1 cellular context compared by ENCODE assay signal in the genomic region with DNA sequence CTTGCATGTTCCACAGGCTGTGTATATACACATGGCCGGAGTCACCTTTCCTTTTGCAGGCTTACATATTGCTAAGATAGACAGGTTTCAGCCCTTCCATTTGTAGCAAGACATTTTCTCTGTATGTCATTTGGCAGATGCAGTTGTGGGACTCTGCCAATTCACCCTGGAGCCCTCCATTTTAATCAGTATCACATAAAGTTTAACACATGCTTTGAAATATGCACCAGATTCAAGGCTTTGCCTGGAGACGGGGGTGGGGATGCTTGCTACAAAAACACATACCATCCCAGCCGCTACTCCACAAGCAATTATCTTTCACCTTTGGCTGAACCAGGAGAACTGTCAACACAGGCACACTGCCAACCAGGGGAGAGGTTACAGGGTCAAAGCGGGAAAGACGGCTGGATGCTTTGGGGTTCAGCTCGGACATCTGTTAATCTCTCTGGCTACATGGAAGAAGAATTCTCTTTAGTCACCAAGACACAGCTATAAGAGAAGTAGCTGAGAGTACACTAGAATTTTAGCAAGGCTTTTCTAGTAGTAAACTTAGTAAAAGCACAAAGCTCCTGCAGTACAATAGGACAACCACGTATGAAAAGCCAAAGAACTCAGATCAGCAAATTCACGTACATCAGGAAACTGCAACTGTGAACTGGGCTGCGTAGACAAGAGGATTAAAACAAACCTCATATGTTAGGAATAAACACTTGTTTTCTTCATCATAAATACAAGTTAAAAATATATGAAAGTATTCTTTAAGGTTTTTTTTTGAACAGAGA.
TF ChIP-seq lines count a peak whose summit lies in the region.

No MANE protein-coding gene starts in this region.

TF ChIP-seq in HepG2, 621 proteins besides CTCF, POLR2A, EP300 and RAD21 (continued from another document and continues in another):
- TF ChIP-seq, protein P1, sequence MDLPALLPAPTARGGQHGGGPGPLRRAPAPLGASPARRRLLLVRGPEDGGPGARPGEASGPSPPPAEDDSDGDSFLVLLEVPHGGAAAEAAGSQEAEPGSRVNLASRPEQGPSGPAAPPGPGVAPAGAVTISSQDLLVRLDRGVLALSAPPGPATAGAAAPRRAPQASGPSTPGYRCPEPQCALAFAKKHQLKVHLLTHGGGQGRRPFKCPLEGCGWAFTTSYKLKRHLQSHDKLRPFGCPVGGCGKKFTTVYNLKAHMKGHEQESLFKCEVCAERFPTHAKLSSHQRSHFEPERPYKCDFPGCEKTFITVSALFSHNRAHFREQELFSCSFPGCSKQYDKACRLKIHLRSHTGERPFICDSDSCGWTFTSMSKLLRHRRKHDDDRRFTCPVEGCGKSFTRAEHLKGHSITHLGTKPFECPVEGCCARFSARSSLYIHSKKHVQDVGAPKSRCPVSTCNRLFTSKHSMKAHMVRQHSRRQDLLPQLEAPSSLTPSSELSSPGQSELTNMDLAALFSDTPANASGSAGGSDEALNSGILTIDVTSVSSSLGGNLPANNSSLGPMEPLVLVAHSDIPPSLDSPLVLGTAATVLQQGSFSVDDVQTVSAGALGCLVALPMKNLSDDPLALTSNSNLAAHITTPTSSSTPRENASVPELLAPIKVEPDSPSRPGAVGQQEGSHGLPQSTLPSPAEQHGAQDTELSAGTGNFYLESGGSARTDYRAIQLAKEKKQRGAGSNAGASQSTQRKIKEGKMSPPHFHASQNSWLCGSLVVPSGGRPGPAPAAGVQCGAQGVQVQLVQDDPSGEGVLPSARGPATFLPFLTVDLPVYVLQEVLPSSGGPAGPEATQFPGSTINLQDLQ (CRISPR knock-in tag; IDR thresholded peaks at IDR 0.05): no peak
- TF ChIP-seq FOXA3 (CRISPR knock-in tag; IDR thresholded peaks at IDR 0.05) (peak; percentile 97), ZNF124 (CRISPR knock-in tag; IDR thresholded peaks at IDR 0.05) (peak; percentile 70; the same call in 1 of the 2 replicates), HOXA7 (CRISPR knock-in tag; IDR thresholded peaks at IDR 0.05) (no peak), ESRRA (CRISPR knock-in tag; IDR thresholded peaks at IDR 0.05; ENCODE audit: low read depth) (peak; percentile 93), ZNF816 (CRISPR knock-in tag; IDR thresholded peaks at IDR 0.05; ENCODE audit: borderline replicate concordance) (no peak), ETV5 (CRISPR knock-in tag; IDR thresholded peaks at IDR 0.05; ENCODE audit: borderline replicate concordance) (no peak), SOX13 (IDR thresholded peaks at IDR 0.05) (peak; percentile 72; the same call in 1 of the 2 replicates), SOX13 (CRISPR knock-in tag; conservative IDR thresholded peaks at IDR 0.05 in 1 of 2, IDR thresholded peaks at IDR 0.05 in 1 of 2) (peak in 1 of 2 experiments; percentile 91; a peak in 2 of 4 replicates), MAFK (conservative IDR thresholded peaks at IDR 0.05 in 1 of 2, IDR thresholded peaks at IDR 0.05 in 1 of 2; ENCODE audit: low read length in 2 of 2) (peak; percentile 28 to 45; a peak in 3 of 4 replicates), NR2F1 (CRISPR knock-in tag; IDR thresholded peaks at IDR 0.05) (peak; percentile 91 to 93), ZKSCAN8 (CRISPR knock-in tag; IDR thresholded peaks at IDR 0.05; ENCODE audit: borderline replicate concordance) (peak; percentile 63; the same call in 1 of the 2 replicates), ZNF709 (CRISPR knock-in tag; IDR thresholded peaks at IDR 0.05) (0 out of 2 replicates have a peak, but pooled peaks have one; percentile 38), ZC3H13 (CRISPR knock-in tag; IDR thresholded peaks at IDR 0.05) (no peak), PAF1 (CRISPR knock-in tag; IDR thresholded peaks at IDR 0.05) (no peak), PPARG (CRISPR knock-in tag; conservative IDR thresholded peaks at IDR 0.05) (peak; percentile 100), KAT8 (CRISPR knock-in tag; IDR thresholded peaks at IDR 0.05) (peak; percentile 53; the same call in 1 of the 2 replicates), ZFP36L1 (CRISPR knock-in tag; IDR thresholded peaks at IDR 0.05) (0 out of 2 replicates have a peak, but pooled peaks have one; percentile 48), HOXA3 (CRISPR knock-in tag; IDR thresholded peaks at IDR 0.05) (peak; percentile 78), PHB2 (IDR thresholded peaks at IDR 0.05; ENCODE audit: partially characterized antibody) (no peak), PCBP2 (optimal IDR thresholded peaks at IDR 0.05; ENCODE audit: low read depth, low read length, poor library complexity, severe bottlenecking) (no peak), ARNT (IDR thresholded peaks at IDR 0.05) (no peak), FOXJ3 (CRISPR knock-in tag; IDR thresholded peaks at IDR 0.05; ENCODE audit: borderline replicate concordance) (peak; percentile 81; the same call in 1 of the 2 replicates), POLR2G (IDR thresholded peaks at IDR 0.05; ENCODE audit: low read depth, low read length) (no peak), ZBTB1 (CRISPR knock-in tag; IDR thresholded peaks at IDR 0.05; ENCODE audit: borderline replicate concordance) (no peak), ZNF619 (CRISPR knock-in tag; IDR thresholded peaks at IDR 0.05) (no peak), ZNF549 (CRISPR knock-in tag; IDR thresholded peaks at IDR 0.05) (no peak), GABPA (IDR thresholded peaks at IDR 0.05; ENCODE audit: low read depth, low read length) (no peak), GABPA (CRISPR knock-in tag; IDR thresholded peaks at IDR 0.05; ENCODE audit: low read depth) (peak; percentile 17; the same call in 1 of the 2 replicates), THYN1 (CRISPR knock-in tag; IDR thresholded peaks at IDR 0.05; ENCODE audit: borderline replicate concordance, low read depth) (no peak), RBFOX2 (IDR thresholded peaks at IDR 0.05; ENCODE audit: low read depth, low read length) (no peak), ZNF713 (CRISPR knock-in tag; IDR thresholded peaks at IDR 0.05) (no peak), CREB1 (IDR thresholded peaks at IDR 0.05) (no peak), CREB1 (CRISPR knock-in tag; IDR thresholded peaks at IDR 0.05) (no peak), ZNF3 (CRISPR knock-in tag; IDR thresholded peaks at IDR 0.05) (no peak)
- TF ChIP-seq, protein P2, sequence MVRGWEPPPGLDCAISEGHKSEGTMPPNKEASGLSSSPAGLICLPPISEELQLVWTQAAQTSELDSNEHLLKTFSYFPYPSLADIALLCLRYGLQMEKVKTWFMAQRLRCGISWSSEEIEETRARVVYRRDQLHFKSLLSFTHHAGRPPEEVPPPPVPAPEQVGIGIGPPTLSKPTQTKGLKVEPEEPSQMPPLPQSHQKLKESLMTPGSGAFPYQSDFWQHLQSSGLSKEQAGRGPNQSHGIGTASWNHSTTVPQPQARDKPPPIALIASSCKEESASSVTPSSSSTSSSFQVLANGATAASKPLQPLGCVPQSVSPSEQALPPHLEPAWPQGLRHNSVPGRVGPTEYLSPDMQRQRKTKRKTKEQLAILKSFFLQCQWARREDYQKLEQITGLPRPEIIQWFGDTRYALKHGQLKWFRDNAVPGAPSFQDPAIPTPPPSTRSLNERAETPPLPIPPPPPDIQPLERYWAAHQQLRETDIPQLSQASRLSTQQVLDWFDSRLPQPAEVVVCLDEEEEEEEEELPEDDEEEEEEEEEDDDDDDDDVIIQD (CRISPR knock-in tag; IDR thresholded peaks at IDR 0.05; ENCODE audit: low read depth): peak; percentile 76
- TF ChIP-seq, protein P3, sequence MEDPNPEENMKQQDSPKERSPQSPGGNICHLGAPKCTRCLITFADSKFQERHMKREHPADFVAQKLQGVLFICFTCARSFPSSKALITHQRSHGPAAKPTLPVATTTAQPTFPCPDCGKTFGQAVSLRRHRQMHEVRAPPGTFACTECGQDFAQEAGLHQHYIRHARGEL (CRISPR knock-in tag; IDR thresholded peaks at IDR 0.05): no peak
- TF ChIP-seq, protein P4, sequence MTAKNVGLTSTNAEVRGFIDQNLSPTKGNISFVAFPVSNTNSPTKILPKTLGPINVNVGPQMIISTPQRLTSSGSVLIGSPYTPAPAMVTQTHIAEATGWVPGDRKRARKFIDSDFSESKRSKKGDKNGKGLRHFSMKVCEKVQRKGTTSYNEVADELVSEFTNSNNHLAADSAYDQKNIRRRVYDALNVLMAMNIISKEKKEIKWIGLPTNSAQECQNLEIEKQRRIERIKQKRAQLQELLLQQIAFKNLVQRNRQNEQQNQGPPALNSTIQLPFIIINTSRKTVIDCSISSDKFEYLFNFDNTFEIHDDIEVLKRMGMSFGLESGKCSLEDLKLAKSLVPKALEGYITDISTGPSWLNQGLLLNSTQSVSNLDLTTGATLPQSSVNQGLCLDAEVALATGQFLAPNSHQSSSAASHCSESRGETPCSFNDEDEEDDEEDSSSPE (CRISPR knock-in tag; IDR thresholded peaks at IDR 0.05): peak; percentile 84
- TF ChIP-seq, protein P5, sequence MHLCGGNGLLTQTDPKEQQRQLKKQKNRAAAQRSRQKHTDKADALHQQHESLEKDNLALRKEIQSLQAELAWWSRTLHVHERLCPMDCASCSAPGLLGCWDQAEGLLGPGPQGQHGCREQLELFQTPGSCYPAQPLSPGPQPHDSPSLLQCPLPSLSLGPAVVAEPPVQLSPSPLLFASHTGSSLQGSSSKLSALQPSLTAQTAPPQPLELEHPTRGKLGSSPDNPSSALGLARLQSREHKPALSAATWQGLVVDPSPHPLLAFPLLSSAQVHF (CRISPR knock-in tag; IDR thresholded peaks at IDR 0.05): no peak
- TF ChIP-seq, protein P6, sequence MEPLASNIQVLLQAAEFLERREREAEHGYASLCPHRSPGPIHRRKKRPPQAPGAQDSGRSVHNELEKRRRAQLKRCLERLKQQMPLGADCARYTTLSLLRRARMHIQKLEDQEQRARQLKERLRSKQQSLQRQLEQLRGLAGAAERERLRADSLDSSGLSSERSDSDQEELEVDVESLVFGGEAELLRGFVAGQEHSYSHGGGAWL (CRISPR knock-in tag; IDR thresholded peaks at IDR 0.05): peak; percentile 50; the same call in 1 of the 2 replicates
- TF ChIP-seq, protein P7, sequence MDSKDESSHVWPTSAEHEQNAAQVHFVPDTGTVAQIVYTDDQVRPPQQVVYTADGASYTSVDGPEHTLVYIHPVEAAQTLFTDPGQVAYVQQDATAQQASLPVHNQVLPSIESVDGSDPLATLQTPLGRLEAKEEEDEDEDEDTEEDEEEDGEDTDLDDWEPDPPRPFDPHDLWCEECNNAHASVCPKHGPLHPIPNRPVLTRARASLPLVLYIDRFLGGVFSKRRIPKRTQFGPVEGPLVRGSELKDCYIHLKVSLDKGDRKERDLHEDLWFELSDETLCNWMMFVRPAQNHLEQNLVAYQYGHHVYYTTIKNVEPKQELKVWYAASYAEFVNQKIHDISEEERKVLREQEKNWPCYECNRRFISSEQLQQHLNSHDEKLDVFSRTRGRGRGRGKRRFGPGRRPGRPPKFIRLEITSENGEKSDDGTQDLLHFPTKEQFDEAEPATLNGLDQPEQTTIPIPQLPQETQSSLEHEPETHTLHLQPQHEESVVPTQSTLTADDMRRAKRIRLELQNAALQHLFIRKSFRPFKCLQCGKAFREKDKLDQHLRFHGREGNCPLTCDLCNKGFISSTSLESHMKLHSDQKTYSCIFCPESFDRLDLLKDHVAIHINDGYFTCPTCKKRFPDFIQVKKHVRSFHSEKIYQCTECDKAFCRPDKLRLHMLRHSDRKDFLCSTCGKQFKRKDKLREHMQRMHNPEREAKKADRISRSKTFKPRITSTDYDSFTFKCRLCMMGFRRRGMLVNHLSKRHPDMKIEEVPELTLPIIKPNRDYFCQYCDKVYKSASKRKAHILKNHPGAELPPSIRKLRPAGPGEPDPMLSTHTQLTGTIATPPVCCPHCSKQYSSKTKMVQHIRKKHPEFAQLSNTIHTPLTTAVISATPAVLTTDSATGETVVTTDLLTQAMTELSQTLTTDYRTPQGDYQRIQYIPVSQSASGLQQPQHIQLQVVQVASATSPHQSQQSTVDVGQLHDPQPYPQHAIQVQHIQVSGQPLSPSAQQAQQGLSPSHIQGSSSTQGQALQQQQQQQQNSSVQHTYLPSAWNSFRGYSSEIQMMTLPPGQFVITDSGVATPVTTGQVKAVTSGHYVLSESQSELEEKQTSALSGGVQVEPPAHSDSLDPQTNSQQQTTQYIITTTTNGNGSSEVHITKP (CRISPR knock-in tag; IDR thresholded peaks at IDR 0.05; ENCODE audit: low read depth): 0 out of 2 replicates have a peak, but pooled peaks have one; percentile 29
- TF ChIP-seq, protein P8, sequence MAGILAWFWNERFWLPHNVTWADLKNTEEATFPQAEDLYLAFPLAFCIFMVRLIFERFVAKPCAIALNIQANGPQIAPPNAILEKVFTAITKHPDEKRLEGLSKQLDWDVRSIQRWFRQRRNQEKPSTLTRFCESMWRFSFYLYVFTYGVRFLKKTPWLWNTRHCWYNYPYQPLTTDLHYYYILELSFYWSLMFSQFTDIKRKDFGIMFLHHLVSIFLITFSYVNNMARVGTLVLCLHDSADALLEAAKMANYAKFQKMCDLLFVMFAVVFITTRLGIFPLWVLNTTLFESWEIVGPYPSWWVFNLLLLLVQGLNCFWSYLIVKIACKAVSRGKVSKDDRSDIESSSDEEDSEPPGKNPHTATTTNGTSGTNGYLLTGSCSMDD (CRISPR knock-in tag; IDR thresholded peaks at IDR 0.05): no peak
- TF ChIP-seq, protein P9, sequence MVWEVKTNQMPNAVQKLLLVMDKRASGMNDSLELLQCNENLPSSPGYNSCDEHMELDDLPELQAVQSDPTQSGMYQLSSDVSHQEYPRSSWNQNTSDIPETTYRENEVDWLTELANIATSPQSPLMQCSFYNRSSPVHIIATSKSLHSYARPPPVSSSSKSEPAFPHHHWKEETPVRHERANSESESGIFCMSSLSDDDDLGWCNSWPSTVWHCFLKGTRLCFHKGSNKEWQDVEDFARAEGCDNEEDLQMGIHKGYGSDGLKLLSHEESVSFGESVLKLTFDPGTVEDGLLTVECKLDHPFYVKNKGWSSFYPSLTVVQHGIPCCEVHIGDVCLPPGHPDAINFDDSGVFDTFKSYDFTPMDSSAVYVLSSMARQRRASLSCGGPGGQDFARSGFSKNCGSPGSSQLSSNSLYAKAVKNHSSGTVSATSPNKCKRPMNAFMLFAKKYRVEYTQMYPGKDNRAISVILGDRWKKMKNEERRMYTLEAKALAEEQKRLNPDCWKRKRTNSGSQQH (CRISPR knock-in tag; IDR thresholded peaks at IDR 0.05; ENCODE audit: low read depth): 0 out of 2 replicates have a peak, but pooled peaks have one; percentile 43
- TF ChIP-seq, protein P10, sequence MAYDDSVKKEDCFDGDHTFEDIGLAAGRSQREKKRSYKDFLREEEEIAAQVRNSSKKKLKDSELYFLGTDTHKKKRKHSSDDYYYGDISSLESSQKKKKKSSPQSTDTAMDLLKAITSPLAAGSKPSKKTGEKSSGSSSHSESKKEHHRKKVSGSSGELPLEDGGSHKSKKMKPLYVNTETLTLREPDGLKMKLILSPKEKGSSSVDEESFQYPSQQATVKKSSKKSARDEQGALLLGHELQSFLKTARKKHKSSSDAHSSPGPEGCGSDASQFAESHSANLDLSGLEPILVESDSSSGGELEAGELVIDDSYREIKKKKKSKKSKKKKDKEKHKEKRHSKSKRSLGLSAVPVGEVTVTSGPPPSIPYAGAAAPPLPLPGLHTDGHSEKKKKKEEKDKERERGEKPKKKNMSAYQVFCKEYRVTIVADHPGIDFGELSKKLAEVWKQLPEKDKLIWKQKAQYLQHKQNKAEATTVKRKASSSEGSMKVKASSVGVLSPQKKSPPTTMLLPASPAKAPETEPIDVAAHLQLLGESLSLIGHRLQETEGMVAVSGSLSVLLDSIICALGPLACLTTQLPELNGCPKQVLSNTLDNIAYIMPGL (CRISPR knock-in tag; IDR thresholded peaks at IDR 0.05; ENCODE audit: borderline replicate concordance in 1 of 2, low read depth in 1 of 2): 0 out of 4 replicates have a peak, but pooled peaks of 1 of the 2 experiments have one; percentile 30
